In the genomic region with DNA sequence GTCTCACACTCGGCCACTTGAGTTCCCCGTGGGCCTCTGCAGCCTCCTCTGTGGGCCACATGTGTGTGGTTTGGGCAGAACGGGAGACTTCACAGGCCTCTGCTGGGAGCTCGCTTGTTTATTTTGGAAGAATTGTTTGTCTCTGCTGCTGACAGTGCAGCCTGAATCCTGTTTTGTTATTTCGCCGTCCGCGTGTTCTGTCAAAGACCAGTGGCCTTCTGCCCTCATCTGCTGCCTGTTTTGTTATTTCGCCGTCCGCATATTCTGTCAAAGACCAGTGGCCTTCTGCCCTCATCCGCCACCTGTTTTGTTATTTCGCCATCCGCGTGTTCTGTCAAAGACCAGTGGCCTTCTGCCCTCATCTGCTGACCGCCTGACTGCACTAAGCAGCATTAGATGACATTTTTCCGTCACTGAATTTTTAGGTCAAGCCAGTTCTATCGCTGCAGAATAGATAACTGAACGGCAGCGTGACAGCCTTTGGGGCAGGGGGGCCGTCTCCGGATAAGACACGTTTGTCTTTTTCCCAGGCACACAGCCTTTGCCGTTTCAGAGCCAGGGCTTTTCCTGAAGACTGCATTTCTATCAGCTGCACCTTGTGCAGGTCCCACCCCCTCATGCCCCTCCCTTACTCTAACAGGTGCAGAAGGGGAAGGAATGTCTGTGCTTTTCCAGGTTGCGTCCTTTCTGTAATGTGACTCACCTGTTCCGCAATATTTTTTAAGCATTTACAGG, we compare ENCODE assay signal across 17 cellular contexts.
DNase-seq lines count a peak whose midpoint lies in the region; ATAC-seq and TF ChIP-seq lines count a peak whose summit lies in the region.
"Had no signal": no experiment of that assay in that cellular context is flagged by ENCODE, and none has a peak within 500 bp of the region (broad histone marks: within the 10 kb centered on the region; RNA-seq: fewer than 3 reads in every experiment).

No MANE protein-coding gene starts in this region.

- TF ChIP-seq CTCF in dorsolateral prefrontal cortex (IDR thresholded peaks at IDR 0.05 in 54 of 56, conservative IDR thresholded peaks at IDR 0.05 in 2 of 56; ENCODE audit: low read depth in 1 of 56, partially characterized antibody in 56 of 56) (no peak), liver (IDR thresholded peaks at IDR 0.05; ENCODE audit: low read depth, low read length, missing input control) (no peak)

- intact Hi-C loops in dorsolateral prefrontal cortex (cut with DNase I): loop anchor here in 1 of 2 donors (5.0 kb wide), 1 partner anchor 171 kb away; no protein-coding TSS in a partner anchor

- TF ChIP-seq RAD21 in liver (IDR thresholded peaks at IDR 0.05): peak; percentile 76 to 84

- no peak overlapping the region for H3K4me3 ChIP-seq in dorsolateral prefrontal cortex
- H3K4me3 ChIP-seq in liver (ENCODE audit: low read depth in 1 of 3, low read length in 3 of 3): no peak overlapping the region
- H3K4me3 ChIP-seq: sigmoid colon, tibial nerve had no signal

- DNase-seq in HT-29 (ENCODE audit: low spot score): peak; percentile 50
- DNase-seq in dorsolateral prefrontal cortex: no peak
- DNase-seq in retina: peak; percentile 71
- no peak for DNase-seq in midbrain (lab: John Stamatoyannopoulos, UW)
- no peak for DNase-seq in OCI-M1 (lab: John Stamatoyannopoulos, UW)
- DNase-seq in HK-2 (ENCODE audit: unreplicated experiment): no peak
- DNase-seq: activated CD4-positive, alpha-beta T cell treated with anti-CD3 and anti-CD28 coated beads, Interleukin-2, amount 50 U/mL, for 48 hours; H9; NCI-H1694; NCI-H526 treated with DMSO at 0.1 percent for 48 hours; sigmoid colon; SK-N-SH; stimulated activated CD4-positive, alpha-beta T cell treated with anti-CD3 and anti-CD28 coated beads, Interleukin-4, amount 100 ng/mL, for 4 hours had no signal

- no peaks in the 10 kb centered on the region for H3K27me3 ChIP-seq in dorsolateral prefrontal cortex
- no peaks in the 10 kb centered on the region for H3K27me3 ChIP-seq in liver (ENCODE audit: control insufficient read depth in 4 of 4, insufficient read depth in 4 of 4, low read length in 3 of 4)
- H3K27me3 ChIP-seq: sigmoid colon, tibial nerve had no signal

- WGBS in liver: 18% methylated on average over 26 of the region's 26 CpGs

- peaks cover 17 to 62% (median 38%) of the 10 kb centered on the region in 4 donors for H3K4me1 ChIP-seq in liver (ENCODE audit: control insufficient read depth in 4 of 4, insufficient read depth in 4 of 4, low read length in 3 of 4)
- H3K4me1 ChIP-seq: sigmoid colon had no signal

- peak overlapping the region; percentile 42 to 79 for H3K9ac ChIP-seq in liver (ENCODE audit: low read depth in 1 of 2, low read length in 2 of 2)
- H3K9ac ChIP-seq: SK-N-SH had no signal

- H3K27ac ChIP-seq in dorsolateral prefrontal cortex: peak overlapping the region in 55 of 59 donors; percentile 4 to 94 (median 70)
- peak overlapping the region; percentile 76 to 92 for H3K27ac ChIP-seq in liver (ENCODE audit: low read depth in 1 of 2, low read length in 2 of 2)
- H3K27ac ChIP-seq: sigmoid colon had no signal

- H3K9me3 ChIP-seq in liver (ENCODE audit: control insufficient read depth in 4 of 4, low read length in 3 of 4): no peaks in the 10 kb centered on the region
- H3K9me3 ChIP-seq: sigmoid colon, SK-N-SH, tibial nerve had no signal

- no peaks in the 10 kb centered on the region for H3K36me3 ChIP-seq in liver (ENCODE audit: control insufficient read depth in 4 of 4, insufficient read depth in 3 of 4, low read depth in 1 of 4, low read length in 3 of 4)
- H3K36me3 ChIP-seq: sigmoid colon, tibial nerve had no signal

- no peak for ATAC-seq in HG03175 (IDR thresholded peaks at IDR 0.05; ENCODE audit: unreplicated experiment)
- ATAC-seq: esophagus mucosa had no signal

TF ChIP-seq in liver, 16 proteins besides CTCF, POLR2A, EP300 and RAD21:
- TF ChIP-seq GABPA (IDR thresholded peaks at IDR 0.05 in 1 of 2, conservative IDR thresholded peaks at IDR 0.05 in 1 of 2) (peak in 1 of 2 donors; percentile 51), RXRA (IDR thresholded peaks at IDR 0.05) (peak; percentile 99 to 100), EGR1 (IDR thresholded peaks at IDR 0.05; ENCODE audit: low read depth in 2 of 2) (peak; percentile 49 to 87), FOXA2 (IDR thresholded peaks at IDR 0.05) (peak; percentile 94), HNF4G (IDR thresholded peaks at IDR 0.05) (peak; percentile 85), JUND (IDR thresholded peaks at IDR 0.05) (peak; percentile 79 to 85), FOXA1 (IDR thresholded peaks at IDR 0.05) (peak; percentile 80), TAF1 (conservative IDR thresholded peaks at IDR 0.05) (no peak), HNF4A (conservative IDR thresholded peaks at IDR 0.05) (peak; percentile 98 to 99), SP1 (IDR thresholded peaks at IDR 0.05) (peak; percentile 99), YY1 (IDR thresholded peaks at IDR 0.05) (peak; percentile 75), NR2F2 (IDR thresholded peaks at IDR 0.05) (peak; percentile 100)
- TF ChIP-seq, protein P1, sequence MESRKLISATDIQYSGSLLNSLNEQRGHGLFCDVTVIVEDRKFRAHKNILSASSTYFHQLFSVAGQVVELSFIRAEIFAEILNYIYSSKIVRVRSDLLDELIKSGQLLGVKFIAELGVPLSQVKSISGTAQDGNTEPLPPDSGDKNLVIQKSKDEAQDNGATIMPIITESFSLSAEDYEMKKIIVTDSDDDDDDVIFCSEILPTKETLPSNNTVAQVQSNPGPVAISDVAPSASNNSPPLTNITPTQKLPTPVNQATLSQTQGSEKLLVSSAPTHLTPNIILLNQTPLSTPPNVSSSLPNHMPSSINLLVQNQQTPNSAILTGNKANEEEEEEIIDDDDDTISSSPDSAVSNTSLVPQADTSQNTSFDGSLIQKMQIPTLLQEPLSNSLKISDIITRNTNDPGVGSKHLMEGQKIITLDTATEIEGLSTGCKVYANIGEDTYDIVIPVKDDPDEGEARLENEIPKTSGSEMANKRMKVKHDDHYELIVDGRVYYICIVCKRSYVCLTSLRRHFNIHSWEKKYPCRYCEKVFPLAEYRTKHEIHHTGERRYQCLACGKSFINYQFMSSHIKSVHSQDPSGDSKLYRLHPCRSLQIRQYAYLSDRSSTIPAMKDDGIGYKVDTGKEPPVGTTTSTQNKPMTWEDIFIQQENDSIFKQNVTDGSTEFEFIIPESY (IDR thresholded peaks at IDR 0.05): peak; percentile 95
- TF ChIP-seq, protein P2, sequence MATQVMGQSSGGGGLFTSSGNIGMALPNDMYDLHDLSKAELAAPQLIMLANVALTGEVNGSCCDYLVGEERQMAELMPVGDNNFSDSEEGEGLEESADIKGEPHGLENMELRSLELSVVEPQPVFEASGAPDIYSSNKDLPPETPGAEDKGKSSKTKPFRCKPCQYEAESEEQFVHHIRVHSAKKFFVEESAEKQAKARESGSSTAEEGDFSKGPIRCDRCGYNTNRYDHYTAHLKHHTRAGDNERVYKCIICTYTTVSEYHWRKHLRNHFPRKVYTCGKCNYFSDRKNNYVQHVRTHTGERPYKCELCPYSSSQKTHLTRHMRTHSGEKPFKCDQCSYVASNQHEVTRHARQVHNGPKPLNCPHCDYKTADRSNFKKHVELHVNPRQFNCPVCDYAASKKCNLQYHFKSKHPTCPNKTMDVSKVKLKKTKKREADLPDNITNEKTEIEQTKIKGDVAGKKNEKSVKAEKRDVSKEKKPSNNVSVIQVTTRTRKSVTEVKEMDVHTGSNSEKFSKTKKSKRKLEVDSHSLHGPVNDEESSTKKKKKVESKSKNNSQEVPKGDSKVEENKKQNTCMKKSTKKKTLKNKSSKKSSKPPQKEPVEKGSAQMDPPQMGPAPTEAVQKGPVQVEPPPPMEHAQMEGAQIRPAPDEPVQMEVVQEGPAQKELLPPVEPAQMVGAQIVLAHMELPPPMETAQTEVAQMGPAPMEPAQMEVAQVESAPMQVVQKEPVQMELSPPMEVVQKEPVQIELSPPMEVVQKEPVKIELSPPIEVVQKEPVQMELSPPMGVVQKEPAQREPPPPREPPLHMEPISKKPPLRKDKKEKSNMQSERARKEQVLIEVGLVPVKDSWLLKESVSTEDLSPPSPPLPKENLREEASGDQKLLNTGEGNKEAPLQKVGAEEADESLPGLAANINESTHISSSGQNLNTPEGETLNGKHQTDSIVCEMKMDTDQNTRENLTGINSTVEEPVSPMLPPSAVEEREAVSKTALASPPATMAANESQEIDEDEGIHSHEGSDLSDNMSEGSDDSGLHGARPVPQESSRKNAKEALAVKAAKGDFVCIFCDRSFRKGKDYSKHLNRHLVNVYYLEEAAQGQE (IDR thresholded peaks at IDR 0.05): peak; percentile 76
- TF ChIP-seq, protein P3, sequence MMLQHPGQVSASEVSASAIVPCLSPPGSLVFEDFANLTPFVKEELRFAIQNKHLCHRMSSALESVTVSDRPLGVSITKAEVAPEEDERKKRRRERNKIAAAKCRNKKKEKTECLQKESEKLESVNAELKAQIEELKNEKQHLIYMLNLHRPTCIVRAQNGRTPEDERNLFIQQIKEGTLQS (IDR thresholded peaks at IDR 0.05): peak; percentile 80
- TF ChIP-seq, protein P4, sequence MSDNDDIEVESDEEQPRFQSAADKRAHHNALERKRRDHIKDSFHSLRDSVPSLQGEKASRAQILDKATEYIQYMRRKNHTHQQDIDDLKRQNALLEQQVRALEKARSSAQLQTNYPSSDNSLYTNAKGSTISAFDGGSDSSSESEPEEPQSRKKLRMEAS (IDR thresholded peaks at IDR 0.05): peak; percentile 99
TF ChIP-seq in liver: peak in this region for 15.

Comparison
In these comparisons a context has a peak if more than half of its experiments do, and no peak if none do; other contexts are left out.
1. DNase-seq: peak in HT-29 (single experiment) and retina (single experiment); none in dorsolateral prefrontal cortex (0 of 10), midbrain (single experiment), OCI-M1 (single experiment) and HK-2 (single experiment).